ENCODE assay signal across 1 cellular context in the genomic region with DNA sequence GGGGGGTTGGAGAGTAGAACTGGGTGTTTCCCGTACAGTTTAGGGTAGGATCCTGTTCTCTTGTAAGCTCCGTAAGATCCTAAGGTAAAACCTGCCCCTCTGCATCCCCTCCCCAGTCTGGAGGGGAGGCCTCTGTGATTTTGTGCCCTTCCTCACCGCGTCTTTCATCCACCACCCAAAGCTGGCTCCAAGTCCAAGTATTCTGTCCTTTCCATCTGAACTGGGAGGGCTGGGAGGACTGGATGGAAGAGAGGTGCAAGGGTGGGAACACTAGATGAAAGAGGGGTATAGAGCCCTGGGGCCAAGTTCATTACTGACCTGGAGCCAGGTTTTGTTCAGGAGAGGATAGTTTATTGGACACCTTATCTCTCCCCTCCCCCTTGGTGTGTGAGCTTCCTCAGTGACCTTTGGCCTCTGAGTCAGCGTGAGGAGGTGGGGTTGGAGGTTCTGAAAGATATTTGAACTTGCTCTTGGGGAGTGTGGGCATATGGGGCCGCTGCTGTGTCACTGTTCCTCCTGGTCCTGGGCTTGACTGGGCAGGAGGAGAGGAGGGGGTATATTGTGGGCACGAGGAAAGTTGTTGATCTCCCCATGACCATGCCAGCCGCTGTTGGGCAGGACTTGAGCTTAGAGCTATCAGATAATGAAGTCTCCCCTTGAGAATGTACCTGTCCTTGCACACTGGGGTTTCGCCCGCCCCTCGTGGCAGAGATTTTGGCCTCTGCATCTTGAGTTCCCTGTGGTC.
TF ChIP-seq lines count a peak whose summit lies in the region.

No MANE protein-coding gene starts in this region.

TF ChIP-seq in GM23338, 12 proteins besides CTCF, POLR2A, EP300 and RAD21:
- TF ChIP-seq, protein P1, sequence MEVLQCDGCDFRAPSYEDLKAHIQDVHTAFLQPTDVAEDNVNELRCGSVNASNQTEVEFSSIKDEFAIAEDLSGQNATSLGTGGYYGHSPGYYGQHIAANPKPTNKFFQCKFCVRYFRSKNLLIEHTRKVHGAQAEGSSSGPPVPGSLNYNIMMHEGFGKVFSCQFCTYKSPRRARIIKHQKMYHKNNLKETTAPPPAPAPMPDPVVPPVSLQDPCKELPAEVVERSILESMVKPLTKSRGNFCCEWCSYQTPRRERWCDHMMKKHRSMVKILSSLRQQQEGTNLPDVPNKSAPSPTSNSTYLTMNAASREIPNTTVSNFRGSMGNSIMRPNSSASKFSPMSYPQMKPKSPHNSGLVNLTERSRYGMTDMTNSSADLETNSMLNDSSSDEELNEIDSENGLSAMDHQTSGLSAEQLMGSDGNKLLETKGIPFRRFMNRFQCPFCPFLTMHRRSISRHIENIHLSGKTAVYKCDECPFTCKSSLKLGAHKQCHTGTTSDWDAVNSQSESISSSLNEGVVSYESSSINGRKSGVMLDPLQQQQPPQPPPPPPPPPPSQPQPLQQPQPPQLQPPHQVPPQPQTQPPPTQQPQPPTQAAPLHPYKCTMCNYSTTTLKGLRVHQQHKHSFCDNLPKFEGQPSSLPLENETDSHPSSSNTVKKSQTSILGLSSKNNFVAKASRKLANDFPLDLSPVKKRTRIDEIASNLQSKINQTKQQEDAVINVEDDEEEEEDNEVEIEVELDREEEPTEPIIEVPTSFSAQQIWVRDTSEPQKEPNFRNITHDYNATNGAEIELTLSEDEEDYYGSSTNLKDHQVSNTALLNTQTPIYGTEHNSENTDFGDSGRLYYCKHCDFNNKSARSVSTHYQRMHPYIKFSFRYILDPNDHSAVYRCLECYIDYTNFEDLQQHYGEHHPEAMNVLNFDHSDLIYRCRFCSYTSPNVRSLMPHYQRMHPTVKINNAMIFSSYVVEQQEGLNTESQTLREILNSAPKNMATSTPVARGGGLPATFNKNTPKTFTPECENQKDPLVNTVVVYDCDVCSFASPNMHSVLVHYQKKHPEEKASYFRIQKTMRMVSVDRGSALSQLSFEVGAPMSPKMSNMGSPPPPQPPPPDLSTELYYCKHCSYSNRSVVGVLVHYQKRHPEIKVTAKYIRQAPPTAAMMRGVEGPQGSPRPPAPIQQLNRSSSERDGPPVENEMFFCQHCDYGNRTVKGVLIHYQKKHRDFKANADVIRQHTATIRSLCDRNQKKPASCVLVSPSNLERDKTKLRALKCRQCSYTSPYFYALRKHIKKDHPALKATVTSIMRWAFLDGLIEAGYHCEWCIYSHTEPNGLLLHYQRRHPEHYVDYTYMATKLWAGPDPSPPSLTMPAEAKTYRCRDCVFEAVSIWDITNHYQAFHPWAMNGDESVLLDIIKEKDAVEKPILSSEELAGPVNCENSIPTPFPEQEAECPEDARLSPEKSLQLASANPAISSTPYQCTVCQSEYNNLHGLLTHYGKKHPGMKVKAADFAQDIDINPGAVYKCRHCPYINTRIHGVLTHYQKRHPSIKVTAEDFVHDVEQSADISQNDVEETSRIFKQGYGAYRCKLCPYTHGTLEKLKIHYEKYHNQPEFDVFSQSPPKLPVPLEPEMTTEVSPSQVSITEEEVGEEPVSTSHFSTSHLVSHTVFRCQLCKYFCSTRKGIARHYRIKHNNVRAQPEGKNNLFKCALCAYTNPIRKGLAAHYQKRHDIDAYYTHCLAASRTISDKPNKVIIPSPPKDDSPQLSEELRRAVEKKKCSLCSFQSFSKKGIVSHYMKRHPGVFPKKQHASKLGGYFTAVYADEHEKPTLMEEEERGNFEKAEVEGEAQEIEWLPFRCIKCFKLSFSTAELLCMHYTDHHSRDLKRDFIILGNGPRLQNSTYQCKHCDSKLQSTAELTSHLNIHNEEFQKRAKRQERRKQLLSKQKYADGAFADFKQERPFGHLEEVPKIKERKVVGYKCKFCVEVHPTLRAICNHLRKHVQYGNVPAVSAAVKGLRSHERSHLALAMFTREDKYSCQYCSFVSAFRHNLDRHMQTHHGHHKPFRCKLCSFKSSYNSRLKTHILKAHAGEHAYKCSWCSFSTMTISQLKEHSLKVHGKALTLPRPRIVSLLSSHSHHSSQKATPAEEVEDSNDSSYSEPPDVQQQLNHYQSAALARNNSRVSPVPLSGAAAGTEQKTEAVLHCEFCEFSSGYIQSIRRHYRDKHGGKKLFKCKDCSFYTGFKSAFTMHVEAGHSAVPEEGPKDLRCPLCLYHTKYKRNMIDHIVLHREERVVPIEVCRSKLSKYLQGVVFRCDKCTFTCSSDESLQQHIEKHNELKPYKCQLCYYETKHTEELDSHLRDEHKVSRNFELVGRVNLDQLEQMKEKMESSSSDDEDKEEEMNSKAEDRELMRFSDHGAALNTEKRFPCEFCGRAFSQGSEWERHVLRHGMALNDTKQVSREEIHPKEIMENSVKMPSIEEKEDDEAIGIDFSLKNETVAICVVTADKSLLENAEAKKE (CRISPR knock-in tag; IDR thresholded peaks at IDR 0.05), result no peak
- TF ChIP-seq EZH2phosphoT487 (IDR thresholded peaks at IDR 0.05; ENCODE audit: unreplicated experiment) (no peak), CREB1 (CRISPR knock-in tag; IDR thresholded peaks at IDR 0.05; ENCODE audit: low read depth) (0 out of 2 replicates have a peak, but pooled peaks have one; percentile 13), JUNB (IDR thresholded peaks at IDR 0.05; ENCODE audit: unreplicated experiment) (no peak), EZH2 (IDR thresholded peaks at IDR 0.05; ENCODE audit: low read depth, unreplicated experiment) (no peak)
